ENCODE assay signal across 9 cellular contexts in genomic region chr20:44643154-44643519, GRCh38. TPM values are rescaled to one million over a fixed set of nuclear protein-coding genes. Genes with fewer than 3 reads are reported as not detected.
DNase-seq lines count a peak whose midpoint lies in the region; ATAC-seq and TF ChIP-seq lines count a peak whose summit lies in the region.
"Had no signal": no experiment of that assay in that cellular context is flagged by ENCODE, and none has a peak within 500 bp of the region (broad histone marks: within the 10 kb centered on the region; RNA-seq: fewer than 3 reads in every experiment).

No MANE protein-coding gene starts in this region.

- no peak for ATAC-seq in heart left ventricle
- ATAC-seq in left ventricle myocardium superior = no peak
- ATAC-seq in memory B cell (ENCODE audit: low read depth) = no peak
- no peak for ATAC-seq in GM21529 (IDR thresholded peaks at IDR 0.05; ENCODE audit: unreplicated experiment)

- peaks cover 2% of the 10 kb centered on the region for H3K9me3 Mint-ChIP-seq in memory B cell

- 23 to 56% (median 43%) methylated on average over 1 of the region's 1 CpG for WGBS in heart left ventricle, 4 donors
- WGBS in adrenal gland, 4 donors = 47 to 86% (median 67%) methylated on average over 1 of the region's 1 CpG
- WGBS in transverse colon (ENCODE audit: low coverage in 1 of 2), 2 donors = 68% methylated on average over 1 of the region's 1 CpG; no CpG with 5 or more reads in 1 of the 2 donors

- H3K27me3 ChIP-seq in heart left ventricle (no peaks in the 10 kb centered on the region), adrenal gland (no peaks in the 10 kb centered on the region), transverse colon (no peaks in the 10 kb centered on the region)
- H3K27me3 ChIP-seq: tibial artery had no signal

- H3K4me1 Mint-ChIP-seq in memory B cell = peaks cover 37% of the 10 kb centered on the region

- H3K9me3 ChIP-seq in heart left ventricle = peaks cover 0 to 4% (median 0%) of the 10 kb centered on the region in 12 donors
- no peaks in the 10 kb centered on the region for H3K9me3 ChIP-seq in adrenal gland (replicated peaks in 1 of 3)
- no peaks in the 10 kb centered on the region for H3K9me3 ChIP-seq in transverse colon
- H3K9me3 ChIP-seq: tibial artery had no signal

- no peaks in the 10 kb centered on the region for H3K36me3 Mint-ChIP-seq in memory B cell

- no peak overlapping the region for H3K4me3 Mint-ChIP-seq in memory B cell

- H3K36me3 ChIP-seq in heart left ventricle = peaks cover 0 to 4% (median 0%) of the 10 kb centered on the region in 9 donors
- no peaks in the 10 kb centered on the region for H3K36me3 ChIP-seq in adrenal gland (replicated peaks in 1 of 2)
- no peaks in the 10 kb centered on the region for H3K36me3 ChIP-seq in transverse colon
- H3K36me3 ChIP-seq: tibial artery had no signal

- H3K27ac ChIP-seq in heart left ventricle (peak overlapping the region; percentile 52 to 89 (median 82)), adrenal gland (peak overlapping the region; percentile 41 to 89 (median 52)), transverse colon (peak overlapping the region; percentile 82 to 84 (median 83))

- intact Hi-C loops in heart left ventricle (cut with DNase I) (no loop called here), left ventricle myocardium superior (cut with micrococcal nuclease) (no loop called here), adrenal gland (cut with DNase I) (no loop called here), transverse colon (cut with DNase I; ENCODE audit: low total_unique reads) (no loop called here)

- peak overlapping the region; percentile 80 for H3K27ac Mint-ChIP-seq in memory B cell

- H3K4me3 ChIP-seq in heart left ventricle = peak overlapping the region in 3 of 12 donors; percentile 17 to 27 (median 23)
- H3K4me3 ChIP-seq in adrenal gland = no peak overlapping the region
- H3K4me3 ChIP-seq in transverse colon = no peak overlapping the region

- no peaks in the 10 kb centered on the region for H3K27me3 Mint-ChIP-seq in memory B cell

- in situ Hi-C loops in transverse colon (cut with MboI; ENCODE audit: low pct_ligation_motif_present in 1 of 4, low pct_unique_long_range_greater_than_20kb in 1 of 4, low sequenced_read_pairs in 3 of 4) = no loop called here

- H3K4me1 ChIP-seq in heart left ventricle = peaks cover 6 to 74% (median 46%) of the 10 kb centered on the region in 12 donors
- peaks cover 28 to 38% of the 10 kb centered on the region in 2 donors for H3K4me1 ChIP-seq in adrenal gland (replicated peaks in 1 of 2)
- peaks cover 17 to 54% (median 26%) of the 10 kb centered on the region in 4 donors for H3K4me1 ChIP-seq in transverse colon

- DNase-seq in heart left ventricle (no peak), left ventricle myocardium superior (no peak), adrenal gland (no peak), memory B cell (ENCODE audit: low spot score in 2 of 2) (no peak), transverse colon (no peak), SHP77 (lab: John Stamatoyannopoulos, UW) (no peak), AG20443 (ENCODE audit: low spot score) (no peak)

- TF ChIP-seq EP300 in transverse colon (IDR thresholded peaks at IDR 0.05; ENCODE audit: low read depth) = no peak

- TF ChIP-seq CTCF in heart left ventricle (IDR thresholded peaks at IDR 0.05) (no peak), adrenal gland (IDR thresholded peaks at IDR 0.05) (no peak), transverse colon (IDR thresholded peaks at IDR 0.05) (no peak)

- TF ChIP-seq POLR2A in heart left ventricle (IDR thresholded peaks at IDR 0.05) (no peak), adrenal gland (IDR thresholded peaks at IDR 0.05) (no peak), transverse colon (IDR thresholded peaks at IDR 0.05) (no peak)

RNA-seq across cellular contexts. Expression of gene ADA, which starts 8.4 kb away (rescaled TPM):
- total RNA-seq in heart left ventricle (10 to 100 TPM in 2 of 9 donors, 1 to 10 TPM in 7; 2.5 to 11.5 (median 6.0) TPM), left ventricle myocardium superior (8.5 TPM), adrenal gland (10 to 100 TPM in 5 of 8 donors, 1 to 10 TPM in 3; 6.6 to 16.4 (median 11.9) TPM), transverse colon (1 to 10 TPM; 2.6 to 5.4 (median 2.9) TPM)
- polyA plus RNA-seq in heart left ventricle (10 to 100 TPM in 1 of 2 donors, 1 to 10 TPM in 1; 6.4 to 10.9 TPM), adrenal gland (10 to 100 TPM in 1 of 3 donors, 1 to 10 TPM in 2; 3.4 to 10.4 (median 9.6) TPM)
